11 cellular contexts compared by ENCODE assay signal in genomic region chr3:126925411-126926171, GRCh38. TPM values are rescaled to one million over a fixed set of nuclear protein-coding genes. Genes with fewer than 3 reads are reported as not detected.
DNase-seq lines count a peak whose midpoint lies in the region; ATAC-seq, FAIRE-seq and TF ChIP-seq lines count a peak whose summit lies in the region.
"Had no signal": no experiment of that assay in that cellular context is flagged by ENCODE, and none has a peak within 500 bp of the region (broad histone marks: within the 10 kb centered on the region; RNA-seq: fewer than 3 reads in every experiment).

No MANE protein-coding gene starts in this region.

- no peak overlapping the region for H3K27ac ChIP-seq in IMR-90 (ENCODE audit: insufficient read depth, low read length)
- H3K27ac ChIP-seq in SK-N-SH (ENCODE audit: low read depth in 2 of 2, low read length in 1 of 2), result peak overlapping the region; percentile 11 to 98; a peak in 3 of 4 replicates
- H3K27ac ChIP-seq: suprapubic skin had no signal

- WGBS in IMR-90 (ENCODE audit: extremely low coverage in 2 of 2, insufficient read length in 1 of 2), 2 experiments, result 100% methylated on average over 2 of the region's 14 CpGs; no CpG with 5 or more reads in 1 of the 2 experiments
- WGBS in SK-N-SH (ENCODE audit: low lambda C conversion rate), result 71% methylated on average over 14 of the region's 14 CpGs

- 0 out of 2 replicates have a peak overlapping the region, but pooled peaks have one; percentile 68 for H4K91ac ChIP-seq in IMR-90 (ENCODE audit: insufficient read depth, low read depth, low read length)

- POLR2A ChIA-PET in IMR-90 (lab: Charles Lee; ENCODE audit: unreplicated experiment) (no interaction called here), SK-N-SH (lab: Yijun Ruan, JAX) (no interaction called here)

- H3K4me3 ChIP-seq in IMR-90 (ENCODE audit: insufficient read depth, low read depth, low read length) (no peak overlapping the region), SK-N-SH (ENCODE audit: low read depth in 2 of 2, low read length in 1 of 2) (no peak overlapping the region)
- H3K4me3 ChIP-seq: suprapubic skin had no signal

- H3K14ac ChIP-seq in IMR-90 (replicated peaks; ENCODE audit: low read depth, low read length), result peak overlapping the region; percentile 75

- no TSS peak for BruUV-seq in IMR-90 (replicated peaks; lab: Mats Ljungman, UMichigan)

- dilution Hi-C loops in IMR-90 (cut with HindIII; ENCODE audit: low sequenced_read_pairs, unreplicated experiment), result no loop called here

- H3K36me3 ChIP-seq in IMR-90 (ENCODE audit: control insufficient read depth, insufficient read depth, low read length), result no peaks in the 10 kb centered on the region
- no peaks in the 10 kb centered on the region for H3K36me3 ChIP-seq in SK-N-SH (replicated peaks in 1 of 2; ENCODE audit: control insufficient read depth in 1 of 2, insufficient read depth in 2 of 2, low read length in 1 of 2)
- H3K36me3 ChIP-seq: suprapubic skin had no signal

- H3K79me2 ChIP-seq in SK-N-SH (ENCODE audit: insufficient read depth), result no peaks in the 10 kb centered on the region

- ATAC-seq in IMR-90 (ENCODE audit: low read depth) (peak; percentile 48), sciatic nerve (peak; percentile 62)
- no peak for ATAC-seq in effector memory CD8-positive, alpha-beta T cell (replicated peaks)

- no peak for FAIRE-seq in D721Med (lab: Jason Lieb, UNC)

- H3K27ac Mint-ChIP-seq in activated CD4-positive, alpha-beta T cell treated with anti-CD3 and anti-CD28 coated beads, Interleukin-2, amount 10 ng/mL, durations not matched to agents 24 days and 14 days, result no peak overlapping the region
- H3K27ac Mint-ChIP-seq in effector memory CD8-positive, alpha-beta T cell, result peak overlapping the region in 1 of 2 donors; percentile 12
- H3K27ac Mint-ChIP-seq: activated B cell treated with CpG ODN at 0.5 μM for 24 hours had no signal

- CTCF ChIA-PET in IMR-90 (lab: Yijun Ruan, JAX), result no interaction called here
- CTCF ChIA-PET in SK-N-SH (lab: Yijun Ruan, JAX), result interaction anchor here (1.2 kb wide), 1 partner anchor 174 kb away, joined by 3 read pairs; no protein-coding TSS in a partner anchor

- H2BK5ac ChIP-seq in IMR-90 (ENCODE audit: low read depth, low read length, poor library complexity, severe bottlenecking), result peak overlapping the region; percentile 17

- H3K4me2 ChIP-seq in IMR-90 (ENCODE audit: low read depth, low read length) (no peak overlapping the region), SK-N-SH (peak overlapping the region; percentile 80; the same call in 1 of the 2 replicates)

- peaks cover 17% of the 10 kb centered on the region for H3K9me1 ChIP-seq in IMR-90 (ENCODE audit: insufficient read depth, low read length)

- H3K4me3 Mint-ChIP-seq in activated CD4-positive, alpha-beta T cell treated with anti-CD3 and anti-CD28 coated beads, Interleukin-2, amount 10 ng/mL, durations not matched to agents 24 days and 14 days, result no peak overlapping the region
- no peak overlapping the region for H3K4me3 Mint-ChIP-seq in effector memory CD8-positive, alpha-beta T cell
- H3K4me3 Mint-ChIP-seq: activated B cell treated with CpG ODN at 0.5 μM for 24 hours had no signal

- TF ChIP-seq RAD21 in IMR-90 (IDR thresholded peaks at IDR 0.05; ENCODE audit: low read length) (no peak), SK-N-SH (IDR thresholded peaks at IDR 0.05; ENCODE audit: low read length) (no peak)

- peaks cover 12% of the 10 kb centered on the region for H3K4me1 Mint-ChIP-seq in activated CD4-positive, alpha-beta T cell treated with anti-CD3 and anti-CD28 coated beads, Interleukin-2, amount 10 ng/mL, durations not matched to agents 24 days and 14 days
- peaks cover 11 to 21% of the 10 kb centered on the region in 2 donors for H3K4me1 Mint-ChIP-seq in effector memory CD8-positive, alpha-beta T cell (ENCODE audit: low read depth in 2 of 2)
- H3K4me1 Mint-ChIP-seq: activated B cell treated with CpG ODN at 0.5 μM for 24 hours had no signal

- H2AK9ac ChIP-seq in IMR-90 (replicated peaks; ENCODE audit: low read depth, low read length, poor library complexity), result peak overlapping the region; percentile 3

- peak overlapping the region; percentile 57; the same call in 1 of the 2 replicates for H2BK20ac ChIP-seq in IMR-90 (ENCODE audit: low read depth, low read length)

- no peaks in the 10 kb centered on the region for H3K27me3 ChIP-seq in IMR-90 (ENCODE audit: control insufficient read depth, insufficient read depth, low read length)
- no peaks in the 10 kb centered on the region for H3K27me3 ChIP-seq in SK-N-SH (ENCODE audit: insufficient read depth)
- H3K27me3 ChIP-seq: suprapubic skin had no signal

- H3K4me1 ChIP-seq in IMR-90 (ENCODE audit: control insufficient read depth, insufficient read depth, low read length) (peaks cover 23% of the 10 kb centered on the region), SK-N-SH (ENCODE audit: control insufficient read depth in 1 of 2, insufficient read depth in 2 of 2, low read depth in 1 of 2, low read length in 1 of 2) (peaks cover 39 to 46% of the 10 kb centered on the region in 2 experiments)

- H3K56ac ChIP-seq in IMR-90 (ENCODE audit: extremely low read depth, insufficient read depth, low read length), result no peak overlapping the region

- H3K9ac ChIP-seq in IMR-90 (ENCODE audit: low read depth, low read length), result no peak overlapping the region
- peak overlapping the region; percentile 42; the same call in 1 of the 2 replicates for H3K9ac ChIP-seq in SK-N-SH

- H3K4ac ChIP-seq in IMR-90 (ENCODE audit: low read depth, low read length), result peak overlapping the region; percentile 53

- H2BK15ac ChIP-seq in IMR-90 (ENCODE audit: low read depth, low read length), result peak overlapping the region; percentile 60; the same call in 1 of the 3 replicates

- H2AFZ ChIP-seq in IMR-90 (replicated peaks; ENCODE audit: low read length, poor library complexity), result peak overlapping the region; percentile 78
- H2AFZ ChIP-seq in SK-N-SH (ENCODE audit: low read depth), result peak overlapping the region; percentile 16; the same call in 1 of the 2 replicates

- peaks cover 37% of the 10 kb centered on the region for H3F3A ChIP-seq in SK-N-SH (replicated peaks; ENCODE audit: insufficient read depth)

- H2BK120ac ChIP-seq in IMR-90 (ENCODE audit: low read depth, low read length), result peak overlapping the region; percentile 62

- no peaks in the 10 kb centered on the region; a peak in 1 of 4 replicates for H3K79me1 ChIP-seq in IMR-90 (ENCODE audit: low read depth in 1 of 2, low read length in 2 of 2)

- H4K20me1 ChIP-seq in IMR-90 (ENCODE audit: insufficient read depth, low read length) (no peaks in the 10 kb centered on the region), SK-N-SH (ENCODE audit: insufficient read depth) (no peaks in the 10 kb centered on the region)

- no peaks in the 10 kb centered on the region for H3K36me3 Mint-ChIP-seq in activated CD4-positive, alpha-beta T cell treated with anti-CD3 and anti-CD28 coated beads, Interleukin-2, amount 10 ng/mL, durations not matched to agents 24 days and 14 days (ENCODE audit: low read depth)
- H3K36me3 Mint-ChIP-seq in effector memory CD8-positive, alpha-beta T cell (ENCODE audit: insufficient read depth), result no peaks in the 10 kb centered on the region

- no peak for TF ChIP-seq EP300 in SK-N-SH (IDR thresholded peaks at IDR 0.05; ENCODE audit: borderline replicate concordance in 1 of 2, low read depth in 1 of 2, low read length in 1 of 2)

- in situ Hi-C loops in IMR-90 (cut with MboI; ENCODE audit: low sequenced_read_pairs), result no loop called here

- peak overlapping the region; percentile 60 to 61; a peak in 3 of 4 replicates for H4K8ac ChIP-seq in IMR-90 (ENCODE audit: low read depth in 2 of 2, low read length in 2 of 2)

- H3K27me3 Mint-ChIP-seq in activated CD4-positive, alpha-beta T cell treated with anti-CD3 and anti-CD28 coated beads, Interleukin-2, amount 10 ng/mL, durations not matched to agents 24 days and 14 days, result no peaks in the 10 kb centered on the region
- no peaks in the 10 kb centered on the region for H3K27me3 Mint-ChIP-seq in effector memory CD8-positive, alpha-beta T cell

- peak overlapping the region; percentile 36 for H4K5ac ChIP-seq in IMR-90 (ENCODE audit: low read depth, low read length)

- peak overlapping the region; percentile 40; the same call in 1 of the 2 replicates for H2AK5ac ChIP-seq in IMR-90 (ENCODE audit: low read depth, low read length)

- peak overlapping the region; percentile 35; the same call in 1 of the 2 replicates for H3K18ac ChIP-seq in IMR-90 (ENCODE audit: low read depth, low read length)

- no peak for TF ChIP-seq POLR2A in IMR-90 (IDR thresholded peaks at IDR 0.05; ENCODE audit: low read depth, low read length)

- no peaks in the 10 kb centered on the region for H3K9me3 Mint-ChIP-seq in activated CD4-positive, alpha-beta T cell treated with anti-CD3 and anti-CD28 coated beads, Interleukin-2, amount 10 ng/mL, durations not matched to agents 24 days and 14 days
- H3K9me3 Mint-ChIP-seq in effector memory CD8-positive, alpha-beta T cell, result no peaks in the 10 kb centered on the region
- H3K9me3 Mint-ChIP-seq: activated B cell treated with CpG ODN at 0.5 μM for 24 hours had no signal

- no peaks in the 10 kb centered on the region for H3K9me3 ChIP-seq in IMR-90 (ENCODE audit: control insufficient read depth, insufficient read depth, low read length)
- no peaks in the 10 kb centered on the region for H3K9me3 ChIP-seq in SK-N-SH
- H3K9me3 ChIP-seq: suprapubic skin had no signal

- TF ChIP-seq CTCF in IMR-90 (conservative IDR thresholded peaks at IDR 0.05; ENCODE audit: low read depth, low read length) (no peak), SK-N-SH (IDR thresholded peaks at IDR 0.05) (no peak), D721Med (IDR thresholded peaks at IDR 0.05; ENCODE audit: insufficient read depth, missing control alignments) (no peak)

- DNase-seq in IMR-90, result peak; percentile 34
- no peak for DNase-seq in SK-N-SH
- DNase-seq in foreskin melanocyte, result peak; percentile 20
- DNase-seq in sciatic nerve (ENCODE audit: low spot score), result no peak
- DNase-seq in D721Med (ENCODE audit: insufficient read length, low spot score), result no peak
- DNase-seq in activated CD4-positive, alpha-beta T cell treated with anti-CD3 and anti-CD28 coated beads, Interleukin-2, amount 10 ng/mL, durations not matched to agents 24 days and 14 days, result no peak
- no peak for DNase-seq in effector memory CD8-positive, alpha-beta T cell
- DNase-seq: activated B cell treated with CpG ODN at 0.5 μM for 24 hours, NCI-H345, retina had no signal

- intact Hi-C loops in IMR-90 (cut with micrococcal nuclease), result loop anchor here (5.0 kb wide), 1 partner anchor 83 kb away; no protein-coding TSS in a partner anchor
- intact Hi-C loops in sciatic nerve (cut with DNase I), result no loop called here
- intact Hi-C loops in activated CD4-positive, alpha-beta T cell treated with anti-CD3 and anti-CD28 coated beads, Interleukin-2, amount 10 ng/mL, durations not matched to agents 24 days and 14 days (cut with micrococcal nuclease), result no loop called here

- H3K9me2 ChIP-seq in SK-N-SH, result no peaks in the 10 kb centered on the region

- H3K23ac ChIP-seq in IMR-90 (ENCODE audit: low read depth, low read length), result 0 out of 2 replicates have a peak overlapping the region, but pooled peaks have one; percentile 43

RNA-seq across cellular contexts. Expression of gene PLXNA1, which starts 57.3 kb away (rescaled TPM):
- total RNA-seq in IMR-90 (2012; rRNA removed) (13.6 and 14.4 TPM in 2 replicates), sciatic nerve (35.9 TPM)
- polyA plus RNA-seq in IMR-90 (2012; rRNA removed) (49.4 and 61.7 TPM in 2 replicates), SK-N-SH (2012; rRNA removed) (48.1 and 48.7 TPM in 2 replicates)
- polyA plus RNA-seq in IMR-90 (2012; cell fraction: cytosol; rRNA removed), result 25.5 and 52.4 TPM in 2 replicates
- polyA plus RNA-seq in IMR-90 (2012; cell fraction: nucleus; rRNA removed; ENCODE audit: low replicate concordance), result 88.7 and 218 TPM in 2 replicates
- polyA plus RNA-seq in SK-N-SH (2012; cell fraction: cytosol; rRNA removed), result 13.2 and 23.6 TPM in 2 replicates
- 104 and 115 TPM in 2 replicates for polyA plus RNA-seq in SK-N-SH (2012; cell fraction: nucleus; rRNA removed)
- total RNA-seq in activated CD4-positive, alpha-beta T cell treated with anti-CD3 and anti-CD28 coated beads, Interleukin-2, amount 10 ng/mL, durations not matched to agents 24 days and 14 days, result 21.3 and 24.0 TPM in 2 replicates

Comparison
In these comparisons a context has a peak if more than half of its experiments do, and no peak if none do; other contexts are left out.
1. DNase-seq: peak in IMR-90 (single experiment) and foreskin melanocyte (single experiment); none in SK-N-SH (single experiment), sciatic nerve (single experiment), D721Med (single experiment), activated CD4-positive, alpha-beta T cell treated with anti-CD3 and anti-CD28 coated beads, Interleukin-2, amount 10 ng/mL, durations not matched to agents 24 days and 14 days (single experiment) and effector memory CD8-positive, alpha-beta T cell (0 of 3).